Comparison of ENCODE assay signal across 27 cellular contexts in genomic region chr12:116626153-116626552, GRCh38.
"Had no signal": no experiment of that assay in that cellular context is flagged by ENCODE, and none has a peak within 500 bp of the region (broad histone marks: within the 10 kb centered on the region; RNA-seq: fewer than 3 reads in every experiment).

No MANE protein-coding gene starts in this region.

- H3K9me3 ChIP-seq: suprapubic skin, testis, thoracic aorta, thyroid gland, transverse colon, upper lobe of left lung, upper lobe of right lung, uterus, vagina had no signal

- H3K27me3 ChIP-seq: suprapubic skin, testis, thyroid gland, tibial nerve, transverse colon, upper lobe of left lung, upper lobe of right lung, uterus, vagina had no signal

- H3K4me3 ChIP-seq: stomach, suprapubic skin, testis, thoracic aorta, thyroid gland, tibial artery, tibial nerve, transverse colon, upper lobe of left lung, upper lobe of right lung, uterus, vagina had no signal

- H3K4me1 ChIP-seq: stomach, suprapubic skin, testis, thyroid gland, tibial artery, upper lobe of left lung, upper lobe of right lung, uterus, vagina had no signal

- H3K27ac ChIP-seq: stomach, suprapubic skin, testis, thoracic aorta, thyroid gland, tibial artery, tibial nerve, transverse colon, upper lobe of left lung, upper lobe of right lung, uterus, vagina had no signal

- H3K36me3 ChIP-seq: stomach, suprapubic skin, thoracic aorta, thyroid gland, tibial artery, tibial nerve, transverse colon, upper lobe of left lung, upper lobe of right lung, uterus, vagina had no signal

- ATAC-seq: stimulated activated effector memory CD8-positive, alpha-beta T cell treated with anti-CD3 and anti-CD28 coated beads, Interleukin-12 subunit alpha, Interleukin-12 subunit beta, amount 100 ng/mL, for 72 hours; stimulated activated memory B cell treated with anti-CD40 and anti-IgM and Interleukin-4, amounts not matched to agents 10 μg/mL and 1 μg/mL and 100 μg/mL, for 72 hours; stimulated activated naive B cell treated with anti-CD40 and anti-IgM and Interleukin-4, amounts not matched to agents 10 μg/mL and 1 μg/mL and 100 μg/mL, for 72 hours; stimulated activated naive CD8-positive, alpha-beta T cell treated with anti-CD3 and anti-CD28 coated beads, Interleukin-15, amount 100 ng/mL, for 72 hours; stimulated activated naive CD8-positive, alpha-beta T cell treated with anti-CD3 and anti-CD28 coated beads, Interleukin-15, Interleukin-2, amounts not matched to agents 100 U/mL and 50 U/mL, for 24 hours; upper lobe of right lung had no signal

- DNase-seq: stimulated activated CD4-positive, alpha-beta T cell treated with anti-CD3 and anti-CD28 coated beads, Interleukin-2, amount 100 ng/mL, for 48 hours; stimulated activated CD4-positive, alpha-beta T cell treated with anti-CD3 and anti-CD28 coated beads, Interleukin-4, amount 100 ng/mL, for 1 hour; stimulated activated CD4-positive, alpha-beta T cell treated with anti-CD3 and anti-CD28 coated beads, Interleukin-4, amount 100 ng/mL, for 24 hours; stimulated activated CD4-positive, alpha-beta T cell treated with anti-CD3 and anti-CD28 coated beads, Interleukin-4, amount 100 ng/mL, for 4 hours; stimulated activated CD8-positive, alpha-beta memory T cell treated with anti-CD3 and anti-CD28 coated beads, Interleukin-4, amount 100 ng/mL, for 48 hours; stimulated activated naive B cell treated with anti-CD40 and anti-IgM and Interleukin-4, amounts not matched to agents 10 μg/mL and 1 μg/mL and 100 μg/mL, for 72 hours; stimulated activated naive CD4-positive, alpha-beta T cell; stimulated activated naive CD4-positive, alpha-beta T cell treated with Interleukin-2 at 50 U/mL for 16 hours; stimulated activated naive CD8-positive, alpha-beta T cell treated with anti-CD3 and anti-CD28 coated beads, Interleukin-15, amount 100 ng/mL, for 72 hours; stimulated activated naive CD8-positive, alpha-beta T cell treated with anti-CD3 and anti-CD28 coated beads, Interleukin-15, Interleukin-2, amounts not matched to agents 100 U/mL and 50 U/mL, for 24 hours; stomach; substantia nigra; testis; thyroid gland; tibial artery; transverse colon; trophoblast cell; upper lobe of left lung; upper lobe of right lung; uterus had no signal

- FAIRE-seq: urothelium cell line had no signal
